ENCODE assay signal across 20 cellular contexts in genomic region chr11:17012179-17012578, GRCh38. TPM values are rescaled to one million over a fixed set of nuclear protein-coding genes. Genes with fewer than 3 reads are reported as not detected.
A peak's percentile ranks its signal among the peaks of the same experiment; 100 is the strongest.
DNase-seq lines count a peak whose midpoint lies in the region; ATAC-seq, FAIRE-seq and TF ChIP-seq lines count a peak whose summit lies in the region.
"Had no signal": no experiment of that assay in that cellular context is flagged by ENCODE, and none has a peak within 500 bp of the region (broad histone marks: within the 10 kb centered on the region; RNA-seq: fewer than 3 reads in every experiment).

No MANE protein-coding gene starts in this region.

- H3K4me1 ChIP-seq in HUES64 (ENCODE audit: insufficient read depth, low read length) (peaks cover 13% of the 10 kb centered on the region), colonic mucosa (peaks cover 4% of the 10 kb centered on the region), HepG2 (ENCODE audit: insufficient read depth, low read length) (peaks cover 45% of the 10 kb centered on the region), tibial nerve (peaks cover 0 to 29% (median 2%) of the 10 kb centered on the region in 4 donors)

- 56% methylated on average over 6 of the region's 6 CpGs for WGBS in HUES64
- WGBS in HepG2 (ENCODE audit: low lambda C conversion rate) = 81% methylated on average over 6 of the region's 6 CpGs
- WGBS in tibial nerve, 2 donors = 70 to 74% methylated on average over 6 of the region's 6 CpGs

- H3K36me3 ChIP-seq in HUES64 (ENCODE audit: insufficient read depth, low read length) = no peaks in the 10 kb centered on the region
- no peaks in the 10 kb centered on the region for H3K36me3 ChIP-seq in colonic mucosa
- peaks cover 0 to 4% of the 10 kb centered on the region in 2 experiments; a peak in 3 of 5 replicates for H3K36me3 ChIP-seq in HepG2 (replicated peaks in 1 of 2; ENCODE audit: control insufficient read depth in 1 of 2, insufficient read depth in 2 of 2, low read length in 2 of 2)
- H3K36me3 ChIP-seq in tibial nerve = peaks cover 0 to 3% (median 0%) of the 10 kb centered on the region in 3 donors
- H3K36me3 ChIP-seq: adrenal gland, right atrium auricular region, thyroid gland had no signal

- H3K4me2 ChIP-seq in HepG2 (ENCODE audit: low read depth, low read length) = peak overlapping the region; percentile 90

- intact Hi-C loops in colonic mucosa (cut with DNase I) (no loop called here), HepG2 (cut with micrococcal nuclease; ENCODE audit: unreplicated experiment) (loop anchor here (2.0 to 10.0 kb wide), 2 partner anchors 35 to 183 kb away; no protein-coding TSS in a partner anchor), left colon (cut with DNase I, micrococcal nuclease) (no loop called here)

- no peak for TF ChIP-seq POLR2A in HepG2 (IDR thresholded peaks at IDR 0.05; ENCODE audit: insufficient read depth in 1 of 2, low read depth in 2 of 2, low read length in 2 of 2)
- TF ChIP-seq POLR2A in tibial nerve (IDR thresholded peaks at IDR 0.05) = no peak

- no peak overlapping the region for H2AFZ ChIP-seq in HepG2 (ENCODE audit: low read length)

- H3K9ac ChIP-seq in HUES64 (ENCODE audit: low read depth, low read length) (no peak overlapping the region), colonic mucosa (ENCODE audit: low read depth in 2 of 2, low read length in 2 of 2) (no peak overlapping the region), HepG2 (ENCODE audit: insufficient read depth, low read depth, low read length) (peak overlapping the region; percentile 26; the same call in 1 of the 2 replicates)

- POLR2A ChIA-PET in HepG2 (lab: Yijun Ruan, JAX) = interaction anchor here (0.9 to 4.3 kb wide), 7 partner anchors 8 to 65 kb away, joined by 3 to 35 read pairs (median 8); partner anchors contain the start of gene RPS13

- no peak overlapping the region for H3K27ac ChIP-seq in HUES64 (ENCODE audit: low read depth, low read length)
- peak overlapping the region; percentile 76 for H3K27ac ChIP-seq in colonic mucosa
- H3K27ac ChIP-seq in HepG2 (ENCODE audit: extremely low read length, insufficient read depth, low read length) = peak overlapping the region; percentile 84
- peak overlapping the region in 3 of 4 donors; percentile 6 to 91 (median 87) for H3K27ac ChIP-seq in tibial nerve
- H3K27ac ChIP-seq: adrenal gland had no signal

- CTCF ChIA-PET in HepG2 (lab: Yijun Ruan, JAX; ENCODE audit: low intra/inter-chr PET ratio, low total read pairs) = no interaction called here

- in situ Hi-C loops in HepG2 (cut with HindIII; ENCODE audit: extremely low pct_ligation_motif_present, low pct_unique_long_range_greater_than_20kb) = no loop called here

- BruUV-seq in HepG2 (replicated peaks; lab: Mats Ljungman, UMichigan) = no TSS peak

- TF ChIP-seq CTCF in colonic mucosa (IDR thresholded peaks at IDR 0.05) = no peak
- no peak for TF ChIP-seq CTCF in HepG2 (CRISPR knock-in tag; IDR thresholded peaks at IDR 0.05)
- TF ChIP-seq CTCF in tibial nerve (IDR thresholded peaks at IDR 0.05) = no peak

- ATAC-seq in HepG2 (no peak), left colon (no peak)
- ATAC-seq: SK-N-SH treated with all-trans-retinoic acid at 6 μM for 48 hours had no signal

- TF ChIP-seq EP300 in HepG2 (IDR thresholded peaks at IDR 0.05; ENCODE audit: low read depth in 2 of 2, low read length in 2 of 2) = no peak
- no peak for TF ChIP-seq EP300 in HepG2 (CRISPR knock-in tag; IDR thresholded peaks at IDR 0.05; ENCODE audit: borderline replicate concordance)
- TF ChIP-seq EP300 in tibial nerve (IDR thresholded peaks at IDR 0.05) = no peak

- no peak for FAIRE-seq in HepG2 (lab: Jason Lieb, UNC)
- FAIRE-seq: bronchial epithelial cell had no signal

- H3K4me3 ChIP-seq in HUES64 (ENCODE audit: low read length) (peak overlapping the region; percentile 70; the same call in 1 of the 2 replicates), colonic mucosa (peak overlapping the region; percentile 79), HepG2 (replicated peaks in 1 of 3; ENCODE audit: insufficient read depth in 1 of 3, low read depth in 2 of 3, low read length in 3 of 3) (peak overlapping the region in 2 of 3 experiments; percentile 65 to 86; a peak in 2 of 6 replicates), tibial nerve (no peak overlapping the region)
- H3K4me3 ChIP-seq: adrenal gland had no signal

- H3K27me3 ChIP-seq in HUES64 (ENCODE audit: insufficient read depth, low read length) = peaks cover 50% of the 10 kb centered on the region
- H3K27me3 ChIP-seq in colonic mucosa = no peaks in the 10 kb centered on the region
- H3K27me3 ChIP-seq in HepG2 (ENCODE audit: control insufficient read depth in 1 of 2, insufficient read depth in 2 of 2, low read length in 2 of 2) = no peaks in the 10 kb centered on the region
- H3K27me3 ChIP-seq in tibial nerve = no peaks in the 10 kb centered on the region
- H3K27me3 ChIP-seq: right atrium auricular region, thyroid gland had no signal

- DNase-seq in colonic mucosa = no peak
- no peak for DNase-seq in HepG2 (ENCODE audit: low spot score)
- DNase-seq in tibial nerve (ENCODE audit: low spot score in 2 of 2) = no peak
- DNase-seq in left colon = no peak
- no peak for DNase-seq in NCI-H345 (lab: John Stamatoyannopoulos, UW)
- no peak for DNase-seq in C1 segment of cervical spinal cord (lab: John Stamatoyannopoulos, UW)
- DNase-seq in LoVo (ENCODE audit: low spot score) = no peak
- DNase-seq: activated CD4-positive, alpha-beta T cell treated with anti-CD3 and anti-CD28 coated beads, Interleukin-2, amount 10 ng/mL, durations not matched to agents 24 days and 14 days; activated naive CD4-positive, alpha-beta T cell treated with Interleukin-2 at 50 U/mL for 16 hours; activated T-cell treated with anti-CD3 and anti-CD28 coated beads, Interleukin-2, amount 50 U/mL, for 48 hours; adrenal gland; CD4-positive, CD25-positive, alpha-beta regulatory T cell; Karpas-422; NCI-H187; NCI-H69; thyroid gland had no signal

- no peak for TF ChIP-seq RAD21 in HepG2 (CRISPR knock-in tag; IDR thresholded peaks at IDR 0.05)

- peaks cover 38% of the 10 kb centered on the region for H3K79me2 ChIP-seq in HepG2 (ENCODE audit: insufficient read depth, low read length)

- peaks cover 11% of the 10 kb centered on the region for H4K20me1 ChIP-seq in HepG2 (ENCODE audit: insufficient read depth, low read length)

- H3K9me3 ChIP-seq in HUES64 (ENCODE audit: insufficient read depth, low read depth, low read length) (no peaks in the 10 kb centered on the region), colonic mucosa (no peaks in the 10 kb centered on the region), HepG2 (ENCODE audit: low read length) (no peaks in the 10 kb centered on the region), tibial nerve (no peaks in the 10 kb centered on the region)
- H3K9me3 ChIP-seq: adrenal gland, right atrium auricular region, thyroid gland had no signal

TF ChIP-seq in HepG2, 621 proteins besides CTCF, POLR2A, EP300 and RAD21:
- TF ChIP-seq TEAD3 (CRISPR knock-in tag; optimal IDR thresholded peaks at IDR 0.05; ENCODE audit: borderline replicate concordance) = peak; percentile 18
- TF ChIP-seq HMG20A (CRISPR knock-in tag; IDR thresholded peaks at IDR 0.05; ENCODE audit: borderline replicate concordance) = no peak
- TF ChIP-seq ZNF143 (CRISPR knock-in tag; IDR thresholded peaks at IDR 0.05) = no peak
- TF ChIP-seq TGIF2 (CRISPR knock-in tag; IDR thresholded peaks at IDR 0.05) = 0 out of 2 replicates have a peak, but pooled peaks have one; percentile 8

RNA-seq across cellular contexts. Expression of gene PLEKHA7, which starts 2.0 kb away (rescaled TPM):
- 5.2 TPM for polyA plus RNA-seq in HUES64 (2013, experiment 1 of 2)
- 6.2 TPM for polyA plus RNA-seq in HUES64 (2013, experiment 2 of 2)
- 10 to 100 TPM; 55.6 to 65.9 TPM for total RNA-seq in colonic mucosa
- 13.1 and 17.5 TPM in 2 replicates for total RNA-seq in HepG2 (2016; rRNA removed; fragmentation: Illumina TruSeq; extraction: Trizol)
- total RNA-seq in HepG2 (2016; cell fraction: cytosol; rRNA removed; fragmentation: Illumina TruSeq; extraction: Trizol; ENCODE audit: low read depth) = 6.3 and 10.6 TPM in 2 replicates
- total RNA-seq in HepG2 (2016; cell fraction: insoluble cytoplasmic fraction; rRNA removed; fragmentation: Illumina TruSeq; extraction: Trizol) = 11.5 and 15.9 TPM in 2 replicates
- total RNA-seq in HepG2 (2016; cell fraction: membrane; rRNA removed; fragmentation: Illumina TruSeq; extraction: Trizol) = 7.6 and 8.4 TPM in 2 replicates
- total RNA-seq in HepG2 (2016; cell fraction: nucleus; rRNA removed; fragmentation: Illumina TruSeq; extraction: Trizol) = 24.7 and 31.2 TPM in 2 replicates
- polyA plus RNA-seq in HepG2 (2011; rRNA removed) = 17.7 and 18.7 TPM in 2 replicates
- 7.6 and 8.0 TPM in 2 replicates for polyA plus RNA-seq in HepG2 (2011; cell fraction: cytosol; rRNA removed)
- 54.1 and 60.4 TPM in 2 replicates for polyA plus RNA-seq in HepG2 (2011; cell fraction: nucleus; rRNA removed)
- 13.6 and 13.9 TPM in 2 replicates for polyA plus RNA-seq in HepG2 (2012)
- polyA plus RNA-seq in HepG2 (2016; cell fraction: cytosol; fragmentation: Illumina TruSeq; extraction: Trizol; ENCODE audit: low read depth) = 1.1 and 1.4 TPM in 2 replicates
- polyA plus RNA-seq in HepG2 (2016; cell fraction: insoluble cytoplasmic fraction; fragmentation: Illumina TruSeq; extraction: Trizol; ENCODE audit: low read depth) = 15.2 and 18.7 TPM in 2 replicates
- polyA plus RNA-seq in HepG2 (2016; cell fraction: membrane; fragmentation: Illumina TruSeq; extraction: Trizol; ENCODE audit: low read depth) = 3.2 and 3.9 TPM in 2 replicates
- 54.7 and 64.0 TPM in 2 replicates for polyA plus RNA-seq in HepG2 (2016; cell fraction: nucleus; fragmentation: Illumina TruSeq; extraction: Trizol; ENCODE audit: insufficient read depth, low read depth)
- 7.3 and 14.7 TPM in 2 replicates for polyA minus RNA-seq in HepG2 (2011; rRNA and poly(A)+ RNA removed; ENCODE audit: low replicate concordance)
- polyA minus RNA-seq in HepG2 (2011; cell fraction: cytosol; rRNA and poly(A)+ RNA removed) = 3.6 and 7.4 TPM in 2 replicates
- 35.8 and 42.5 TPM in 2 replicates for polyA minus RNA-seq in HepG2 (2011; cell fraction: nucleus; rRNA and poly(A)+ RNA removed)
- total RNA-seq in tibial nerve = 10 to 100 TPM; 41.6 to 56.7 (median 50.1) TPM
- 100 to 1,000 TPM in 1 of 2 donors, 10 to 100 TPM in 1; 81.3 to 110 TPM for total RNA-seq in left colon

Comparison
In these comparisons a context has a peak if more than half of its experiments do, and no peak if none do; other contexts are left out.
1. H3K4me3 ChIP-seq: peak in HUES64 (single experiment), colonic mucosa (single experiment) and HepG2 (2 of 3); none in tibial nerve (0 of 4).